Comparison of ENCODE assay signal across 8 cellular contexts in genomic region chr17:43701318-43701743, GRCh38. TPM values are rescaled to one million over a fixed set of nuclear protein-coding genes. Genes with fewer than 3 reads are reported as not detected.
DNase-seq lines count a peak whose midpoint lies in the region; ATAC-seq lines count a peak whose summit lies in the region.

No MANE protein-coding gene starts in this region.

- intact Hi-C loops in Right ventricle myocardium superior (cut with DNase I): no loop called here

- ATAC-seq in Right ventricle myocardium superior (ENCODE audit: poor library complexity) (no peak), left lobe of liver (no peak)

- DNase-seq in NK-92 treated with Interleukin-12 subunit alpha and Interleukin-12 subunit beta, amount 100 ng/mL, for 24 hours (lab: John Stamatoyannopoulos, UW): peak; percentile 83
- DNase-seq in NK-92 (lab: John Stamatoyannopoulos, UW; ENCODE audit: unreplicated experiment): no peak
- DNase-seq in RPMI8226: peak; percentile 70
- DNase-seq in dedifferentiated amniotic fluid mesenchymal stem cell (ENCODE audit: extremely low spot score): peak; percentile 21
- DNase-seq in stimulated activated CD8-positive, alpha-beta memory T cell treated with anti-CD3 and anti-CD28 coated beads, Interleukin-7, amount 100 ng/mL, for 4 hours (ENCODE audit: low read depth in 2 of 2): peak; percentile 17 to 49
- no peak for DNase-seq in amygdala (lab: John Stamatoyannopoulos, UW)
- no peak for DNase-seq in Right ventricle myocardium superior
- DNase-seq in left lobe of liver (ENCODE audit: low spot score): no peak

RNA-seq across cellular contexts. Expression of gene MEOX1, which starts 39.6 kb away (rescaled TPM):
- 8.5 TPM for total RNA-seq in Right ventricle myocardium superior
- total RNA-seq in left lobe of liver: not detected

RNA-seq across cellular contexts. Expression of gene SOST, which starts 57.3 kb away (rescaled TPM):
- total RNA-seq in Right ventricle myocardium superior: not detected
- total RNA-seq in left lobe of liver: not detected

Comparison
In these comparisons a context has a peak if more than half of its experiments do, and no peak if none do; other contexts are left out.
1. DNase-seq: peak in NK-92 treated with Interleukin-12 subunit alpha and Interleukin-12 subunit beta, amount 100 ng/mL, for 24 hours (single experiment), RPMI8226 (single experiment), dedifferentiated amniotic fluid mesenchymal stem cell (single experiment) and stimulated activated CD8-positive, alpha-beta memory T cell treated with anti-CD3 and anti-CD28 coated beads, Interleukin-7, amount 100 ng/mL, for 4 hours (2 of 2); none in NK-92 (single experiment), amygdala (0 of 56), Right ventricle myocardium superior (single experiment) and left lobe of liver (single experiment).